In the genomic region with DNA sequence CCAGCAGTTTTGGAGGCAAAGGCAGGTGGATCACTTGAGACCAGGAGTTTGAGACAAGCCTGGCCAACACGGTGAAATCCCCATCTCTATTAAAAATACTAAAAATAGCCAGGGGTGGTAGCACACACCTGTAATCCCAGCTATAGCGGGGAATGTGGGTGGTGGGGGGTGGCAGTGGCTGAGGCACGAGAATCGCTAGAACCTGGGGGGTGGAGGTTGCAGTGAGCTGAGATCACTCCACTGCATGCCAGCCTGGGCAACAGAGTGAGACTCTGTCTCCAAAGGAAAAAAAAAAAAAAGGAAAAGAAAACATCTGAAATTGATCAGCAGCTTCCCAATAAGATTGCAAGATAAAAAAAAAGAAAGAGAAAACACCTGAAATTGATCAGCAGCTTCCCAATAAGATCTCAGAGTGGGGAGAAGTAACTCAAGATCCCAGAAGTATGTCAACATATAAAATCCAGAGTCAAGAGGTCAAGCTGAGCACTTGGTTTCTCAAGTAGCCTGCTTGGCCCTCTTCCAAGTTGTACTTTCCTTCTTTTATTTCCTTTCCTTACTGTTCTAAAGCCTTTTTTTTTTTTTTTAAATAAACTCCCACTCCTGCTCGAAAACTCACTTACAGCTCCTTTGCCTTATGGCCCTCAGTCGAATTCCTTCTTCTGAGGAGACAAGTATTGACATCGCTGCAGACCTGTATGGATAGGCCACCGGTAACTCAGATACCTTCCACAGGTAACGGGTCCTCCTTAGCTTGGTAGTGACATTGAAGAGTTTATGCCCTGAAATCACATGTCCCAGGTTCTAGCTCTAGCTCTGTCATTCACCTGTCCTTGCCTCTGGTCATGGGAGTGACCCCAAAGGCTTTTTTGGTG, we compare ENCODE assay signal across 31 cellular contexts.
"Had no signal": no experiment of that assay in that cellular context is flagged by ENCODE, and none has a peak within 500 bp of the region (broad histone marks: within the 10 kb centered on the region; RNA-seq: fewer than 3 reads in every experiment).

No MANE protein-coding gene starts in this region.

- DNase-seq: activated CD4-positive, alpha-beta memory T cell treated with anti-CD3 and anti-CD28 coated beads for 36 hours; activated CD4-positive, alpha-beta T cell treated with anti-CD3 and anti-CD28 coated beads, Interleukin-2, amount 10 ng/mL, durations not matched to agents 24 days and 14 days; activated CD4-positive, CD25-positive, alpha-beta regulatory T cell treated with anti-CD3 and anti-CD28 coated beads, Interleukin-2, amount 50 U/mL, for 72 hours; activated CD8-positive, alpha-beta memory T cell treated with anti-CD3 and anti-CD28 coated beads, Interleukin-2, amount 50 U/mL, for 4 hours; activated effector memory CD4-positive, alpha-beta T cell treated with anti-CD3 and anti-CD28 coated beads, Interleukin-2, amount 50 U/mL, for 16 hours; activated naive CD4-positive, alpha-beta T cell treated with anti-CD3 and anti-CD28 coated beads, Interleukin-2, amount 10 ng/mL, durations not matched to agents 7 days and 5 days; activated naive CD8-positive, alpha-beta T cell treated with anti-CD3 and anti-CD28 coated beads, Interleukin-2, amount 10 ng/mL, durations not matched to agents 7 days and 5 days; activated T-cell treated with anti-CD3 and anti-CD28 coated beads, Interleukin-2, amount 50 U/mL, for 1 hour; cerebellar nuclear complex; cortex of kidney; effector memory CD8-positive, alpha-beta T cell; erythroblast; gastrocnemius medialis; glutamatergic neuron; left cardiac atrium; mesendoderm; natural killer cell; occipital lobe; psoas muscle; stimulated activated CD4-positive, alpha-beta T cell treated with anti-CD3 and anti-CD28 coated beads, Interleukin-2, amount 100 ng/mL, for 24 hours; stimulated activated naive CD4-positive, alpha-beta T cell; T-helper 17 cell; T1000; transverse colon had no signal

- H3K4me1 ChIP-seq: ascending aorta, gastrocnemius medialis, neural progenitor cell, parathyroid adenoma, psoas muscle, right atrium auricular region, suprapubic skin, transverse colon had no signal

- H3K27ac ChIP-seq: ascending aorta, cardiac muscle cell, gastrocnemius medialis, neural progenitor cell, parathyroid adenoma, psoas muscle, right atrium auricular region, suprapubic skin, transverse colon had no signal

- H3K27me3 ChIP-seq: ascending aorta, cardiac muscle cell, gastrocnemius medialis, neural progenitor cell, right atrium auricular region, suprapubic skin, transverse colon had no signal

- H3K9me3 ChIP-seq: ascending aorta, gastrocnemius medialis, psoas muscle, suprapubic skin, transverse colon had no signal

- ATAC-seq: effector memory CD8-positive, alpha-beta T cell; gastrocnemius medialis; left cardiac atrium; natural killer cell; psoas muscle; T-helper 17 cell had no signal

- H3K36me3 ChIP-seq: ascending aorta, cardiac muscle cell, gastrocnemius medialis, neural progenitor cell, right atrium auricular region, suprapubic skin, transverse colon had no signal

- H3K4me3 ChIP-seq: ascending aorta, cardiac muscle cell, gastrocnemius medialis, neural progenitor cell, psoas muscle, right atrium auricular region, smooth muscle cell, suprapubic skin, transverse colon had no signal
